Comparison of ENCODE assay signal across 7 cellular contexts in genomic region chr5:115545065-115545882, GRCh38. TPM values are rescaled to one million over a fixed set of nuclear protein-coding genes. Genes with fewer than 3 reads are reported as not detected.
A peak's percentile ranks its signal among the peaks of the same experiment; 100 is the strongest.
DNase-seq lines count a peak whose midpoint lies in the region; ATAC-seq and TF ChIP-seq lines count a peak whose summit lies in the region.

No MANE protein-coding gene starts in this region.

- peak overlapping the region; percentile 3 to 83 for H3K4me3 ChIP-seq in prostate gland

- H3K36me3 Mint-ChIP-seq in effector memory CD8-positive, alpha-beta T cell (ENCODE audit: insufficient read depth) = peaks cover 22% of the 10 kb centered on the region

- no peaks in the 10 kb centered on the region for H3K27me3 Mint-ChIP-seq in effector memory CD8-positive, alpha-beta T cell

- DNase-seq in NCI-H748 treated with DMSO at 0.1 percent for 48 hours (lab: John Stamatoyannopoulos, UW) (peak; percentile 58), prostate gland (ENCODE audit: low spot score) (no peak), RKO (ENCODE audit: low spot score) (no peak), SW 1271 (lab: John Stamatoyannopoulos, UW) (no peak)
- DNase-seq in effector memory CD8-positive, alpha-beta T cell = no peak

- H3K27me3 ChIP-seq in prostate gland (replicated peaks; ENCODE audit: insufficient read depth) = no peaks in the 10 kb centered on the region

- H3K9me3 Mint-ChIP-seq in effector memory CD8-positive, alpha-beta T cell = peaks cover 0 to 1% of the 10 kb centered on the region in 2 donors

- ATAC-seq in GM21423 (IDR thresholded peaks at IDR 0.05; ENCODE audit: unreplicated experiment) (peak; percentile 1), HG03139 (IDR thresholded peaks at IDR 0.05; ENCODE audit: unreplicated experiment) (no peak)
- no peak for ATAC-seq in effector memory CD8-positive, alpha-beta T cell (replicated peaks)

- peak overlapping the region; percentile 95 to 98 for H3K4me3 Mint-ChIP-seq in effector memory CD8-positive, alpha-beta T cell

- H3K4me1 Mint-ChIP-seq in effector memory CD8-positive, alpha-beta T cell (ENCODE audit: low read depth in 2 of 2) = peaks cover 27 to 40% of the 10 kb centered on the region in 2 donors

- no peaks in the 10 kb centered on the region for H3K36me3 ChIP-seq in prostate gland

- peak overlapping the region; percentile 65 to 99 for H3K27ac ChIP-seq in prostate gland

- 56% methylated on average over 18 of the region's 18 CpGs for WGBS in prostate gland

- peak overlapping the region; percentile 98 for H3K27ac Mint-ChIP-seq in effector memory CD8-positive, alpha-beta T cell

- intact Hi-C loops in prostate gland (cut with DNase I) = loop anchor here (10.0 kb wide), 2 partner anchors 80 to 300 kb away; partner anchors contain the start of genes AP3S1, ATG12 and TMED7

- TF ChIP-seq CTCF in prostate gland (IDR thresholded peaks at IDR 0.05) = no peak

- H3K4me1 ChIP-seq in prostate gland (replicated peaks) = no peaks in the 10 kb centered on the region

- no peaks in the 10 kb centered on the region for H3K9me3 ChIP-seq in prostate gland

- TF ChIP-seq POLR2A in prostate gland (IDR thresholded peaks at IDR 0.05) = no peak

RNA-seq across cellular contexts. Expression of gene FEM1C, which starts 0.7 kb away (rescaled TPM):
- total RNA-seq in prostate gland = 10 to 100 TPM; 17.4 to 20.8 TPM

RNA-seq across cellular contexts. Expression of gene TICAM2, which starts 57.0 kb away (rescaled TPM):
- total RNA-seq in prostate gland = 1 to 10 TPM; 1.9 TPM
